ENCODE assay signal across 8 cellular contexts in the genomic region with DNA sequence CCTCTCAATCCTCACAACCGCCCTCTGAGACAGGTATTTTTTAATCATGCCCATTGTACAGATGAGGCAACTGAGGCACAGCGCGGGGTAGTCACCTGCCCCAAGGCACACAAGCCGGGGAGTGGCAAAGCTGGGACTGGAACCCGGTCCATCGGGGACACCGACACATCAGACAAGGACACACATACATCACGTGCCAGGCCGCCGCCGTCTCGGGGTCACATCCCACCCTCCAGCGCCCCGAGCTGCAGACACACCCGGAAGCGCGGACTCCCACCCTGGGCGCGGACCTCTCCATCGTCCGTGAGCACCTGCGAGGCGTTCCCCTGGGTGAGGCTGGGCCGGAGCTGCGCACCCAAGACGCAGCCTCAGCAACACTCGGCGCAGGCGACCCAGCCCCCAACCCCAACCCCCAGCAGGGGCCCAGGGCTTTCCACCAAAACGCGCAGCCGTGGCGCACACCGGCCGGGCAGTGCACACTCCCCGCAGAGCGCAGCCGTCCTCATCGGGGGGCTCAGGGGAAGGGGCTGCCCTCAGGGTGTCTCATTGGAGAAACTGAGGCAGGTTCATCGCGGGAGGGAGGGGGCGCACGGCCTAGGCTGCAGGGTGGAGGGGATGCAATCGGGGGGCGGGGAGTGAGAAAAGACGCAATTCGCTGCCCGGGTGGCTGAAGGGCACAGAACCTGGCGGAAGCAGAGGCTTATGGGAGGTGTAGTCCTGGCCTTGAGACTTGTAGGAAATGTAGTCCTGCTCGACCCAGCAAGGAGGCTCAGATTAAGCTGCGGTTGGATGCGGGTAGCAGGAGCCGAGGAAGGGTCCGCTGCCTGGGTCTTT. TPM values are rescaled to one million over a fixed set of nuclear protein-coding genes. Genes with fewer than 3 reads are reported as not detected.
DNase-seq lines count a peak whose midpoint lies in the region; ATAC-seq and TF ChIP-seq lines count a peak whose summit lies in the region.

No MANE protein-coding gene starts in this region.

- DNase-seq in GM12865 (ENCODE audit: low read depth) (peak; percentile 83), Kasumi-1 (lab: John Stamatoyannopoulos, UW) (peak; percentile 87 to 93), SHP77 (lab: John Stamatoyannopoulos, UW) (peak; percentile 73 to 85), globus pallidus (ENCODE audit: low spot score) (peak; percentile 85), tibial nerve (ENCODE audit: low spot score in 2 of 2) (peak in 1 of 2 donors; percentile 33)
- DNase-seq in activated gamma-delta T cell treated with anti-CD3 and anti-CD28 coated beads, Interleukin-2, amount 50 U/mL, for 16 hours (ENCODE audit: low read depth) = peak; percentile 50

- H3K4me1 ChIP-seq in neutrophil (ENCODE audit: control insufficient read depth in 1 of 2, insufficient read depth in 1 of 2, low read depth in 1 of 2, low read length in 1 of 2) = peaks cover 13 to 26% of the 10 kb centered on the region in 2 experiments
- H3K4me1 ChIP-seq in tibial nerve = peaks cover 0 to 20% (median 10%) of the 10 kb centered on the region in 4 donors

- TF ChIP-seq CTCF in GM12865 (IDR thresholded peaks at IDR 0.05; ENCODE audit: insufficient read depth, low read depth, low read length, missing control alignments) (no peak), neutrophil (IDR thresholded peaks at IDR 0.05) (no peak), tibial nerve (IDR thresholded peaks at IDR 0.05) (no peak)

- peaks cover 62% of the 10 kb centered on the region for H3K27me3 ChIP-seq in neutrophil
- peaks cover 0 to 59% of the 10 kb centered on the region in 2 donors for H3K27me3 ChIP-seq in tibial nerve

- H3K4me3 ChIP-seq in GM12865 (ENCODE audit: low read depth, low read length) (peak overlapping the region; percentile 77), neutrophil (ENCODE audit: low read depth in 1 of 2, low read length in 1 of 2) (peak overlapping the region; percentile 20 to 47), tibial nerve (peak overlapping the region; percentile 24 to 46 (median 45))

- ATAC-seq in HG03342 (IDR thresholded peaks at IDR 0.05; ENCODE audit: unreplicated experiment) = no peak

- no peaks in the 10 kb centered on the region for H3K9me3 ChIP-seq in neutrophil
- H3K9me3 ChIP-seq in tibial nerve = no peaks in the 10 kb centered on the region

- no peak overlapping the region for H3K27ac ChIP-seq in neutrophil
- H3K27ac ChIP-seq in tibial nerve = peak overlapping the region in 1 of 4 donors; percentile 52

- no peak for TF ChIP-seq POLR2A in tibial nerve (IDR thresholded peaks at IDR 0.05)

- 4% methylated on average over 35 to 41 of the region's 54 CpGs for WGBS in tibial nerve, 2 donors

- H3K36me3 ChIP-seq in neutrophil = no peaks in the 10 kb centered on the region
- H3K36me3 ChIP-seq in tibial nerve = no peaks in the 10 kb centered on the region

- no peak for TF ChIP-seq EP300 in tibial nerve (IDR thresholded peaks at IDR 0.05)

RNA-seq across cellular contexts. Expression of a gene that starts 1.9 kb away (rescaled TPM):
- total RNA-seq in tibial nerve = 1 to 10 TPM in 1 of 4 donors, under 1 TPM in 2, not detected in 1; under 0.01 to 1.8 (median 0.59) TPM

RNA-seq across cellular contexts. Expression of a gene that starts 38.5 kb away (rescaled TPM):
- not detected for total RNA-seq in tibial nerve

RNA-seq across cellular contexts. Expression of a gene that starts 44.3 kb away (rescaled TPM):
- 100 to 1,000 TPM in 1 of 4 donors, 10 to 100 TPM in 3; 56.7 to 114 (median 65.1) TPM for total RNA-seq in tibial nerve

RNA-seq across cellular contexts. Expression of a gene that starts 58.1 kb away (rescaled TPM):
- total RNA-seq in tibial nerve = 1 to 10 TPM in 2 of 4 donors, under 1 TPM in 2; 0.44 to 4.1 (median 1.5) TPM
